Comparison of ENCODE assay signal across 1 cellular context in genomic region chr14:30854492-30854891, GRCh38.
TF ChIP-seq lines count a peak whose summit lies in the region.

No MANE protein-coding gene starts in this region.

TF ChIP-seq in GM12878, 131 proteins besides CTCF, POLR2A, EP300 and RAD21 (continued from another document and continues in another):
- peak; percentile 59 for TF ChIP-seq PKNOX1 (IDR thresholded peaks at IDR 0.05)
- peak; percentile 85; the same call in 1 of the 2 replicates for TF ChIP-seq ATF2 (IDR thresholded peaks at IDR 0.05; ENCODE audit: low read length)
- TF ChIP-seq PRDM15 (CRISPR knock-in tag; IDR thresholded peaks at IDR 0.05), result no peak
- peak in 1 of 2 experiments; percentile 36; a peak in 1 of 4 replicates for TF ChIP-seq CEBPB (IDR thresholded peaks at IDR 0.05; ENCODE audit: borderline replicate concordance in 1 of 2, low read depth in 2 of 2, low read length in 2 of 2)
- peak; percentile 34 for TF ChIP-seq SP1 (IDR thresholded peaks at IDR 0.05; ENCODE audit: low read depth, low read length)
- 0 out of 3 replicates have a peak, but pooled peaks have one; percentile 36 for TF ChIP-seq POU2F2 (IDR thresholded peaks at IDR 0.05; ENCODE audit: borderline replicate concordance, low read depth, low read length)
- TF ChIP-seq HDAC6 (IDR thresholded peaks at IDR 0.05; ENCODE audit: unreplicated experiment), result no peak
- TF ChIP-seq SMC3 (IDR thresholded peaks at IDR 0.05; ENCODE audit: borderline replicate concordance, low read length), result no peak
- no peak for TF ChIP-seq HCFC1 (IDR thresholded peaks at IDR 0.05; ENCODE audit: low read length)
- TF ChIP-seq MYC (IDR thresholded peaks at IDR 0.05; ENCODE audit: insufficient read depth, insufficient read length, insufficient replicate concordance, low read length, severe bottlenecking), result no peak
- TF ChIP-seq ZNF217 (IDR thresholded peaks at IDR 0.05), result peak; percentile 77
- TF ChIP-seq BACH1 (IDR thresholded peaks at IDR 0.05; ENCODE audit: borderline replicate concordance), result peak; percentile 85
- 0 out of 2 replicates have a peak, but pooled peaks have one; percentile 12 for TF ChIP-seq GABPA (IDR thresholded peaks at IDR 0.05; ENCODE audit: low read depth)
- peak; percentile 71 to 84 for TF ChIP-seq IKZF2 (IDR thresholded peaks at IDR 0.05)
- TF ChIP-seq BMI1 (IDR thresholded peaks at IDR 0.05; ENCODE audit: borderline replicate concordance), result peak; percentile 82
- peak; percentile 89 for TF ChIP-seq DPF2 (IDR thresholded peaks at IDR 0.05)
- no peak for TF ChIP-seq SREBF2 (IDR thresholded peaks at IDR 0.05; ENCODE audit: low read length)
- 0 out of 2 replicates have a peak, but pooled peaks have one; percentile 17 for TF ChIP-seq MLLT1 (IDR thresholded peaks at IDR 0.05)
- TF ChIP-seq NFIC (IDR thresholded peaks at IDR 0.05; ENCODE audit: low read depth, low read length), result peak; percentile 85
- peak in 1 of 2 experiments; percentile 38; a peak in 1 of 4 replicates for TF ChIP-seq BHLHE40 (IDR thresholded peaks at IDR 0.05; ENCODE audit: borderline replicate concordance in 1 of 2, low read depth in 2 of 2, low read length in 1 of 2)
- peak; percentile 89 for TF ChIP-seq CREM (IDR thresholded peaks at IDR 0.05; ENCODE audit: low read depth)
- TF ChIP-seq PML (IDR thresholded peaks at IDR 0.05; ENCODE audit: low read length), result 0 out of 2 replicates have a peak, but pooled peaks have one; percentile 48
- TF ChIP-seq CREB1 (IDR thresholded peaks at IDR 0.05; ENCODE audit: low read depth), result peak; percentile 63; the same call in 1 of the 2 replicates
- TF ChIP-seq JUND (IDR thresholded peaks at IDR 0.05; ENCODE audit: low read depth, low read length), result peak; percentile 71; the same call in 1 of the 2 replicates
- TF ChIP-seq FOXM1 (IDR thresholded peaks at IDR 0.05; ENCODE audit: low read depth, low read length), result peak; percentile 82
- TF ChIP-seq MTA2 (IDR thresholded peaks at IDR 0.05; ENCODE audit: low read depth), result peak; percentile 93
- TF ChIP-seq, protein P1, sequence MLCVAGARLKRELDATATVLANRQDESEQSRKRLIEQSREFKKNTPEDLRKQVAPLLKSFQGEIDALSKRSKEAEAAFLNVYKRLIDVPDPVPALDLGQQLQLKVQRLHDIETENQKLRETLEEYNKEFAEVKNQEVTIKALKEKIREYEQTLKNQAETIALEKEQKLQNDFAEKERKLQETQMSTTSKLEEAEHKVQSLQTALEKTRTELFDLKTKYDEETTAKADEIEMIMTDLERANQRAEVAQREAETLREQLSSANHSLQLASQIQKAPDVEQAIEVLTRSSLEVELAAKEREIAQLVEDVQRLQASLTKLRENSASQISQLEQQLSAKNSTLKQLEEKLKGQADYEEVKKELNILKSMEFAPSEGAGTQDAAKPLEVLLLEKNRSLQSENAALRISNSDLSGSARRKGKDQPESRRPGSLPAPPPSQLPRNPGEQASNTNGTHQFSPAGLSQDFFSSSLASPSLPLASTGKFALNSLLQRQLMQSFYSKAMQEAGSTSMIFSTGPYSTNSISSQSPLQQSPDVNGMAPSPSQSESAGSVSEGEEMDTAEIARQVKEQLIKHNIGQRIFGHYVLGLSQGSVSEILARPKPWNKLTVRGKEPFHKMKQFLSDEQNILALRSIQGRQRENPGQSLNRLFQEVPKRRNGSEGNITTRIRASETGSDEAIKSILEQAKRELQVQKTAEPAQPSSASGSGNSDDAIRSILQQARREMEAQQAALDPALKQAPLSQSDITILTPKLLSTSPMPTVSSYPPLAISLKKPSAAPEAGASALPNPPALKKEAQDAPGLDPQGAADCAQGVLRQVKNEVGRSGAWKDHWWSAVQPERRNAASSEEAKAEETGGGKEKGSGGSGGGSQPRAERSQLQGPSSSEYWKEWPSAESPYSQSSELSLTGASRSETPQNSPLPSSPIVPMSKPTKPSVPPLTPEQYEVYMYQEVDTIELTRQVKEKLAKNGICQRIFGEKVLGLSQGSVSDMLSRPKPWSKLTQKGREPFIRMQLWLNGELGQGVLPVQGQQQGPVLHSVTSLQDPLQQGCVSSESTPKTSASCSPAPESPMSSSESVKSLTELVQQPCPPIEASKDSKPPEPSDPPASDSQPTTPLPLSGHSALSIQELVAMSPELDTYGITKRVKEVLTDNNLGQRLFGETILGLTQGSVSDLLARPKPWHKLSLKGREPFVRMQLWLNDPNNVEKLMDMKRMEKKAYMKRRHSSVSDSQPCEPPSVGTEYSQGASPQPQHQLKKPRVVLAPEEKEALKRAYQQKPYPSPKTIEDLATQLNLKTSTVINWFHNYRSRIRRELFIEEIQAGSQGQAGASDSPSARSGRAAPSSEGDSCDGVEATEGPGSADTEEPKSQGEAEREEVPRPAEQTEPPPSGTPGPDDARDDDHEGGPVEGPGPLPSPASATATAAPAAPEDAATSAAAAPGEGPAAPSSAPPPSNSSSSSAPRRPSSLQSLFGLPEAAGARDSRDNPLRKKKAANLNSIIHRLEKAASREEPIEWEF (IDR thresholded peaks at IDR 0.05; ENCODE audit: insufficient replicate concordance, low read depth, low read length), result no peak
- TF ChIP-seq SMAD5 (IDR thresholded peaks at IDR 0.05; ENCODE audit: low read depth), result no peak
- TF ChIP-seq TCF3 (IDR thresholded peaks at IDR 0.05; ENCODE audit: borderline replicate concordance, insufficient read depth, low read depth, low read length), result peak; percentile 87
- TF ChIP-seq YY1 (IDR thresholded peaks at IDR 0.05; ENCODE audit: low read depth, low read length), result no peak
- no peak for TF ChIP-seq NKRF (conservative IDR thresholded peaks at IDR 0.05)
- TF ChIP-seq RFX5 (IDR thresholded peaks at IDR 0.05; ENCODE audit: low read depth, low read length), result no peak
- TF ChIP-seq GATAD2B (conservative IDR thresholded peaks at IDR 0.05; ENCODE audit: low read depth), result no peak
- TF ChIP-seq RELB (IDR thresholded peaks at IDR 0.05; ENCODE audit: low read depth), result no peak; the same call in 1 of the 2 replicates
- TF ChIP-seq, protein P2, sequence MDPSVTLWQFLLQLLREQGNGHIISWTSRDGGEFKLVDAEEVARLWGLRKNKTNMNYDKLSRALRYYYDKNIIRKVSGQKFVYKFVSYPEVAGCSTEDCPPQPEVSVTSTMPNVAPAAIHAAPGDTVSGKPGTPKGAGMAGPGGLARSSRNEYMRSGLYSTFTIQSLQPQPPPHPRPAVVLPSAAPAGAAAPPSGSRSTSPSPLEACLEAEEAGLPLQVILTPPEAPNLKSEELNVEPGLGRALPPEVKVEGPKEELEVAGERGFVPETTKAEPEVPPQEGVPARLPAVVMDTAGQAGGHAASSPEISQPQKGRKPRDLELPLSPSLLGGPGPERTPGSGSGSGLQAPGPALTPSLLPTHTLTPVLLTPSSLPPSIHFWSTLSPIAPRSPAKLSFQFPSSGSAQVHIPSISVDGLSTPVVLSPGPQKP (IDR thresholded peaks at IDR 0.05; ENCODE audit: low read depth, low read length), result no peak
- peak; percentile 90 for TF ChIP-seq SKIL (IDR thresholded peaks at IDR 0.05; ENCODE audit: low read depth, poor library complexity, severe bottlenecking)
